In genomic region chr9:99889120-99889519, GRCh38 we compare ENCODE assay signal across 15 cellular contexts. TPM values are rescaled to one million over a fixed set of nuclear protein-coding genes. Genes with fewer than 3 reads are reported as not detected.
DNase-seq lines count a peak whose midpoint lies in the region; ATAC-seq, FAIRE-seq and TF ChIP-seq lines count a peak whose summit lies in the region.
"Had no signal": no experiment of that assay in that cellular context is flagged by ENCODE, and none has a peak within 500 bp of the region (broad histone marks: within the 10 kb centered on the region; RNA-seq: fewer than 3 reads in every experiment).

No MANE protein-coding gene starts in this region.

- no peaks in the 10 kb centered on the region for H3K36me3 Mint-ChIP-seq in natural killer cell
- H3K36me3 Mint-ChIP-seq: CD4-positive, CD25-positive, alpha-beta regulatory T cell had no signal

- 0% methylated on average over 1 of the region's 1 CpG for WGBS in K562 (ENCODE audit: insufficient coverage, low coverage, missing lambda C conversion rate)

- no peak for DNase-seq in DND-41
- DNase-seq in LNCaP clone FGC (ENCODE audit: low read depth), result no peak
- DNase-seq in K562 (ENCODE audit: extremely low read depth in 1 of 4, low spot score in 3 of 4), result no peak
- no peak for DNase-seq in SKM-1 (lab: John Stamatoyannopoulos, UW; ENCODE audit: unreplicated experiment)
- no peak for DNase-seq in natural killer cell
- DNase-seq: CD4-positive, CD25-positive, alpha-beta regulatory T cell; GOT3; NCI-H1417; NCI-H2029; NCI-H510A; NCI-H82; SIG-M5 had no signal

- no TSS peak for BruUV-seq in K562 (replicated peaks; lab: Mats Ljungman, UMichigan)

- H3K4me3 ChIP-seq in DND-41 (ENCODE audit: low read depth in 1 of 2, low read length in 2 of 2) (no peak overlapping the region), LNCaP clone FGC (ENCODE audit: low read depth, low read length) (no peak overlapping the region), K562 (no peak overlapping the region)

- peaks cover 7 to 15% of the 10 kb centered on the region in 2 donors for H3K27me3 Mint-ChIP-seq in natural killer cell (ENCODE audit: low read depth in 2 of 2)

- ATAC-seq in DND-41 (ENCODE audit: insufficient read depth, low read depth) (no peak), K562 (peak; percentile 60), HG03378 (IDR thresholded peaks at IDR 0.05; ENCODE audit: unreplicated experiment) (no peak), natural killer cell (no peak)

- TF ChIP-seq POLR2A in K562 (conservative IDR thresholded peaks at IDR 0.05), result no peak

- H3K79me2 ChIP-seq in DND-41 (ENCODE audit: insufficient read depth, low read length), result no peaks in the 10 kb centered on the region
- no peaks in the 10 kb centered on the region for H3K79me2 ChIP-seq in K562 (ENCODE audit: control insufficient read depth, insufficient read depth, low read length)

- no peaks in the 10 kb centered on the region for H3K9me3 Mint-ChIP-seq in natural killer cell
- H3K9me3 Mint-ChIP-seq: CD4-positive, CD25-positive, alpha-beta regulatory T cell had no signal

- no peaks in the 10 kb centered on the region for H3K9me1 ChIP-seq in K562 (ENCODE audit: control insufficient read depth, insufficient read depth, low read length)

- H3K4me1 ChIP-seq in DND-41 (ENCODE audit: insufficient read depth, low read length), result no peaks in the 10 kb centered on the region
- no peaks in the 10 kb centered on the region for H3K4me1 ChIP-seq in K562 (replicated peaks in 1 of 2; ENCODE audit: control insufficient read depth in 2 of 2, insufficient read depth in 2 of 2, low read length in 2 of 2)

- H3K9ac ChIP-seq in DND-41 (ENCODE audit: low read depth, low read length) (no peak overlapping the region), K562 (ENCODE audit: insufficient read depth in 1 of 2, low read depth in 2 of 2, low read length in 2 of 2) (no peak overlapping the region)
- H3K9ac ChIP-seq: KMS-11 had no signal

- no peak overlapping the region for H3K27ac ChIP-seq in DND-41 (ENCODE audit: low read length)
- H3K27ac ChIP-seq in K562 (ENCODE audit: extremely low read depth, low read depth, low read length), result no peak overlapping the region
- H3K27ac ChIP-seq: KMS-11 had no signal

- POLR2A ChIA-PET in K562 (lab: Yijun Ruan, JAX), result no interaction called here

- CTCF ChIA-PET in K562 (lab: Yijun Ruan, JAX; ENCODE audit: low intra/inter-chr PET ratio), result no interaction called here

- H4K20me1 ChIP-seq in DND-41 (ENCODE audit: insufficient read depth, low read length) (no peaks in the 10 kb centered on the region), K562 (replicated peaks; ENCODE audit: control insufficient read depth, insufficient read depth, low read length) (no peaks in the 10 kb centered on the region)

- H3K36me3 ChIP-seq in DND-41 (ENCODE audit: insufficient read depth, low read length) (no peaks in the 10 kb centered on the region), K562 (ENCODE audit: control insufficient read depth, insufficient read depth, low read length) (no peaks in the 10 kb centered on the region)

- TF ChIP-seq RAD21 in K562 (CRISPR knock-in tag; conservative IDR thresholded peaks at IDR 0.05 in 1 of 2, IDR thresholded peaks at IDR 0.05 in 1 of 2), result peak in 1 of 2 experiments; percentile 27; a peak in 1 of 4 replicates

- FAIRE-seq in K562 (lab: Jason Lieb, UNC), result no peak

- peaks cover 0 to 6% of the 10 kb centered on the region in 2 donors for H3K4me1 Mint-ChIP-seq in natural killer cell
- H3K4me1 Mint-ChIP-seq: CD4-positive, CD25-positive, alpha-beta regulatory T cell had no signal

- H2AFZ ChIP-seq in DND-41 (ENCODE audit: low read depth, low read length) (no peak overlapping the region), K562 (ENCODE audit: low read depth, low read length) (no peak overlapping the region)

- H3K9me3 ChIP-seq in DND-41 (ENCODE audit: insufficient read depth, low read length, severe bottlenecking) (no peaks in the 10 kb centered on the region), K562 (replicated peaks; ENCODE audit: control insufficient read depth, insufficient read depth, low read depth, low read length) (no peaks in the 10 kb centered on the region)

- H3K27me3 ChIP-seq in DND-41 (ENCODE audit: insufficient read depth, low read length, poor library complexity) (peaks cover 2% of the 10 kb centered on the region), K562 (ENCODE audit: control insufficient read depth in 2 of 2, insufficient read depth in 2 of 2, low read length in 2 of 2) (no peaks in the 10 kb centered on the region; a peak in 2 of 5 replicates)

- no peak for TF ChIP-seq EP300 in K562 (IDR thresholded peaks at IDR 0.05; ENCODE audit: low read length)

- intact Hi-C loops in K562 (cut with micrococcal nuclease) (loop anchor here (10.0 kb wide), 1 partner anchor 704 kb away; no protein-coding TSS in a partner anchor), natural killer cell (cut with micrococcal nuclease) (no loop called here)

- no peak overlapping the region for H3K27ac Mint-ChIP-seq in natural killer cell
- H3K27ac Mint-ChIP-seq: CD4-positive, CD25-positive, alpha-beta regulatory T cell had no signal

- no peak overlapping the region for H3K4me3 Mint-ChIP-seq in natural killer cell
- H3K4me3 Mint-ChIP-seq: CD4-positive, CD25-positive, alpha-beta regulatory T cell had no signal

- in situ Hi-C loops in K562 (cut with MboI), result no loop called here

- H3K4me2 ChIP-seq in DND-41 (ENCODE audit: insufficient read depth, low read length), result no peak overlapping the region
- H3K4me2 ChIP-seq in K562 (ENCODE audit: insufficient read depth, low read length), result no peak overlapping the region
- H3K4me2 ChIP-seq: KMS-11 had no signal

- peak; percentile 26 for TF ChIP-seq CTCF in DND-41 (IDR thresholded peaks at IDR 0.05; ENCODE audit: borderline replicate concordance, extremely low read depth, low read length, poor library complexity, severe bottlenecking)
- TF ChIP-seq CTCF in GM12874 (IDR thresholded peaks at IDR 0.05; ENCODE audit: insufficient read depth, low read depth, low read length), result 0 out of 2 replicates have a peak, but pooled peaks have one; percentile 24
- peak; percentile 23; the same call in 1 of the 2 replicates for TF ChIP-seq CTCF in LNCaP clone FGC (IDR thresholded peaks at IDR 0.05; ENCODE audit: control insufficient read depth, extremely low read depth, insufficient read depth)
- TF ChIP-seq CTCF in K562 (IDR thresholded peaks at IDR 0.05 in 2 of 3, conservative IDR thresholded peaks at IDR 0.05 in 1 of 3; ENCODE audit: insufficient read depth in 2 of 3, low read depth in 1 of 3, low read length in 3 of 3), result 0 out of 6 replicates have a peak, but pooled peaks of 2 of the 3 experiments have one; percentile 12 to 15
- TF ChIP-seq CTCF in natural killer cell (IDR thresholded peaks at IDR 0.05), result no peak

TF ChIP-seq in K562, 482 proteins besides CTCF, POLR2A, EP300 and RAD21 (continues in another document):
- no peak for TF ChIP-seq RUNX1 (IDR thresholded peaks at IDR 0.05; ENCODE audit: low read depth)
- no peak for TF ChIP-seq TEAD1 (CRISPR knock-in tag; IDR thresholded peaks at IDR 0.05)
- TF ChIP-seq ZNF551 (CRISPR knock-in tag; IDR thresholded peaks at IDR 0.05), result no peak
- no peak for TF ChIP-seq ZBTB26 (CRISPR knock-in tag; IDR thresholded peaks at IDR 0.05)
- no peak for TF ChIP-seq CSDE1 (IDR thresholded peaks at IDR 0.05)
- no peak for TF ChIP-seq ZNF431 (CRISPR knock-in tag; IDR thresholded peaks at IDR 0.05)
- no peak for TF ChIP-seq NONO (IDR thresholded peaks at IDR 0.05; ENCODE audit: low read depth in 2 of 2, low read length in 1 of 2)
- no peak for TF ChIP-seq USF1 (CRISPR knock-in tag; IDR thresholded peaks at IDR 0.05)
- TF ChIP-seq POLR2G (IDR thresholded peaks at IDR 0.05; ENCODE audit: low read depth, low read length), result no peak
- TF ChIP-seq GTF2F1 (IDR thresholded peaks at IDR 0.05; ENCODE audit: low read depth, low read length), result no peak
- no peak for TF ChIP-seq C11orf30 (IDR thresholded peaks at IDR 0.05; ENCODE audit: low read depth)
- no peak for TF ChIP-seq TSC22D4 (tag; IDR thresholded peaks at IDR 0.05)

RNA-seq across cellular contexts. Expression of gene STX17, which starts 17.3 kb away (rescaled TPM):
- total RNA-seq in K562 (2011; cell fraction: chromatin; rRNA removed; ENCODE audit: low replicate concordance), result 17.6 and 36.6 TPM in 2 replicates
- total RNA-seq in K562 (2011; cell fraction: nucleolus; rRNA removed), result 6.5 and 9.5 TPM in 2 replicates
- total RNA-seq in K562 (2011; cell fraction: nucleoplasm; rRNA removed), result 21.1 and 37.1 TPM in 2 replicates
- 14.7 and 16.9 TPM in 2 replicates for total RNA-seq in K562 (2014; rRNA removed)
- total RNA-seq in K562 (2014; rRNA removed; fragmentation: Illumina TruSeq; extraction: Trizol), result 25.1 and 29.3 TPM in 2 replicates
- total RNA-seq in K562 (2015; rRNA removed; fragmentation: Illumina TruSeq; extraction: Trizol), result 20.1 and 21.7 TPM in 2 replicates
- 21.8 and 23.7 TPM in 2 replicates for total RNA-seq in K562 (2021)
- polyA plus RNA-seq in K562 (2011; rRNA removed), result 14.3 and 19.0 TPM in 2 replicates
- 5.3 and 10.3 TPM in 2 replicates for polyA plus RNA-seq in K562 (2011; cell fraction: cytosol; rRNA removed)
- 13.9 and 16.4 TPM in 2 replicates for polyA plus RNA-seq in K562 (2011; cell fraction: nucleus; rRNA removed)
- 13.6 and 15.0 TPM in 2 replicates for polyA plus RNA-seq in K562 (2012)
- 17.7 and 21.0 TPM in 2 replicates for polyA plus RNA-seq in K562 (2014; fragmentation: Illumina TruSeq; extraction: Trizol)
- polyA plus RNA-seq in K562 (2014; fragmentation: Nextera tagmentation; extraction: Ambion mirVana), result 10 to 100 TPM; 14.9 to 17.1 TPM
- polyA plus RNA-seq in K562 (2014; rRNA removed), result 14.4 and 14.7 TPM in 2 replicates
- 28.1 and 32.4 TPM in 2 replicates for polyA minus RNA-seq in K562 (2011; rRNA and poly(A)+ RNA removed)
- polyA minus RNA-seq in K562 (2011; cell fraction: cytosol; rRNA and poly(A)+ RNA removed), result 13.3 and 16.6 TPM in 2 replicates
- polyA minus RNA-seq in K562 (2011; cell fraction: nucleus; rRNA and poly(A)+ RNA removed), result 16.2 and 28.8 TPM in 2 replicates
- 10 to 100 TPM; 28.4 to 41.5 (median 33.8) TPM for total RNA-seq in natural killer cell
